In the genomic region with DNA sequence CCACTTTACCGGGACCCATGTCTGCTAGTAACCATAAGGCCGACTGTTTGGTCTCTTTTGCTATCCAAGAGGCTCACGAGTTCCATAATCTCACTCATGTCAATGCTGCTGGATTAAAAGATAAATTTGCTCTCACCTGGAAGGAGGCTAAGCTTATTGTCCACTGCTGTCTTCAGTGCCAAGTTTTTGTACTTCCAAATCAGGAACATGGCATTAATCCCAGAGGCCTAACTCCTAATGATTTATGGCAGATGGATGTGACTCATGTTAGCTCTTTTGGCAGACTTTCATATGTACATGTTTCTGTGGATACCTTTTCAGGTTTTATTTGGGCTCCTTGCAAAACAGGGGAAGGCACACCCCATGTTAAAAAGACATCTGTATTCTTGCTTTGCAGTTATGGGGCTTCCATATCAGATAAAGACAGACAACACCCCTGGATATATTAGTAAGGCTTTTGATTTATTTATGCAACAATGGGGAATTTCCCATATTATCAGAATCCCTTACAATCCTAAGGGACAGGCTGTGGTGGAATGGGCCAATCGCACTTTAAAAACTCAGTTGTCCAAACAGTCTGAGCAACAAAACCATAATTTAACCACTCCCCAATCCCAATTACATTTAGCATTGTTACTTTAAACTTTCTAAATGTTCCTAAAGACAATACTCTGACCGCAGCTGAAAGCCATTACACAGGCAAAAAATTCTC, we compare ENCODE assay signal across 9 cellular contexts.
DNase-seq lines count a peak whose midpoint lies in the region; ATAC-seq, FAIRE-seq and TF ChIP-seq lines count a peak whose summit lies in the region.
"Had no signal": no experiment of that assay in that cellular context is flagged by ENCODE, and none has a peak within 500 bp of the region (broad histone marks: within the 10 kb centered on the region; RNA-seq: fewer than 3 reads in every experiment).

No MANE protein-coding gene starts in this region.

- no peak for ATAC-seq in A549
- no peak for ATAC-seq in HG02763 (IDR thresholded peaks at IDR 0.05; ENCODE audit: unreplicated experiment)
- no peak for ATAC-seq in HepG2

- H3K4me1 ChIP-seq in A549, result peaks cover 47% of the 10 kb centered on the region
- peaks cover 9% of the 10 kb centered on the region; the same call in 1 of the 2 replicates for H3K4me1 ChIP-seq in HepG2 (ENCODE audit: insufficient read depth, low read length)
- H3K4me1 ChIP-seq in MM.1S (ENCODE audit: low read length), result no peaks in the 10 kb centered on the region

- no peaks in the 10 kb centered on the region for H3K27me3 ChIP-seq in HepG2 (ENCODE audit: control insufficient read depth in 1 of 2, insufficient read depth in 2 of 2, low read length in 2 of 2)
- no peaks in the 10 kb centered on the region for H3K27me3 ChIP-seq in MM.1S (replicated peaks; ENCODE audit: insufficient read depth, low read length)

- in situ Hi-C loops in HepG2 (cut with HindIII; ENCODE audit: extremely low pct_ligation_motif_present, low pct_unique_long_range_greater_than_20kb), result no loop called here

- H3K9ac ChIP-seq in HepG2 (ENCODE audit: insufficient read depth, low read depth, low read length) (no peak overlapping the region), MM.1S (ENCODE audit: low read length) (no peak overlapping the region)

- CTCF ChIA-PET in A549 (lab: Yijun Ruan, JAX) (interaction anchor here (0.8 to 2.2 kb wide), 3 partner anchors 15 to 174 kb away, joined by 3 to 7 read pairs (median 4); no protein-coding TSS in a partner anchor), HepG2 (lab: Yijun Ruan, JAX; ENCODE audit: low intra/inter-chr PET ratio, low total read pairs) (no interaction called here)

- no peak overlapping the region for H3K4me3 ChIP-seq in A549
- no peak overlapping the region for H3K4me3 ChIP-seq in fibroblast of the aortic adventitia (ENCODE audit: low read depth, low read length)
- H3K4me3 ChIP-seq in HepG2 (replicated peaks in 1 of 3; ENCODE audit: insufficient read depth in 1 of 3, low read depth in 2 of 3, low read length in 3 of 3), result no peak overlapping the region
- H3K4me3 ChIP-seq in MM.1S (ENCODE audit: low read length), result no peak overlapping the region

- peak overlapping the region in 1 of 2 experiments; percentile 26; a peak in 1 of 6 replicates for H3K27ac ChIP-seq in A549
- no peak overlapping the region for H3K27ac ChIP-seq in HepG2 (ENCODE audit: extremely low read length, insufficient read depth, low read length)
- no peak overlapping the region for H3K27ac ChIP-seq in MM.1S (ENCODE audit: low read length)

- TF ChIP-seq EP300 in A549 (IDR thresholded peaks at IDR 0.05) (no peak), HepG2 (IDR thresholded peaks at IDR 0.05; ENCODE audit: low read depth in 2 of 2, low read length in 2 of 2) (no peak), HepG2 (CRISPR knock-in tag; IDR thresholded peaks at IDR 0.05; ENCODE audit: borderline replicate concordance) (no peak)

- H3K4me2 ChIP-seq in A549 (peak overlapping the region; percentile 51), HepG2 (ENCODE audit: low read depth, low read length) (no peak overlapping the region), MM.1S (ENCODE audit: low read depth, low read length) (no peak overlapping the region)

- intact Hi-C loops in HepG2 (cut with micrococcal nuclease; ENCODE audit: unreplicated experiment), result no loop called here

- H4K20me1 ChIP-seq in HepG2 (ENCODE audit: insufficient read depth, low read length), result no peaks in the 10 kb centered on the region
- no peaks in the 10 kb centered on the region for H4K20me1 ChIP-seq in MM.1S (ENCODE audit: insufficient read depth, low read length)

- 18% methylated on average over 5 of the region's 5 CpGs for WGBS in A549 (ENCODE audit: missing lambda C conversion rate)
- WGBS in HepG2 (ENCODE audit: low lambda C conversion rate), result 20% methylated on average over 5 of the region's 5 CpGs

- TF ChIP-seq POLR2A in A549 (IDR thresholded peaks at IDR 0.05; ENCODE audit: low read length), result no peak
- TF ChIP-seq POLR2A in HepG2 (IDR thresholded peaks at IDR 0.05; ENCODE audit: insufficient read depth in 1 of 2, low read depth in 2 of 2, low read length in 2 of 2), result no peak

- H3K9me2 ChIP-seq in MM.1S (replicated peaks; ENCODE audit: insufficient read depth, low read length), result no peaks in the 10 kb centered on the region

- no TSS peak for BruUV-seq in HepG2 (replicated peaks; lab: Mats Ljungman, UMichigan)

- peak; percentile 13 to 69 for DNase-seq in A549 (ENCODE audit: low read depth in 1 of 2, low spot score in 1 of 2)
- DNase-seq in HS-5 (ENCODE audit: low read depth), result peak; percentile 55
- DNase-seq in RPMI7951 (ENCODE audit: low read depth), result peak; percentile 78
- DNase-seq in fibroblast of the aortic adventitia (ENCODE audit: low read depth), result peak; percentile 88
- DNase-seq in HepG2 (ENCODE audit: low spot score), result no peak
- DNase-seq in activated effector memory CD4-positive, alpha-beta T cell treated with anti-CD3 and anti-CD28 coated beads, Interleukin-2, amount 50 U/mL, for 16 hours, result no peak
- DNase-seq in MM.1S, result no peak
- DNase-seq: NCI-H526 treated with DMSO at 0.1 percent for 48 hours had no signal

- H3K79me2 ChIP-seq in HepG2 (ENCODE audit: insufficient read depth, low read length) (no peaks in the 10 kb centered on the region), MM.1S (ENCODE audit: low read length) (no peaks in the 10 kb centered on the region)

- H2AFZ ChIP-seq in HepG2 (ENCODE audit: low read length) (no peak overlapping the region), MM.1S (ENCODE audit: low read length) (no peak overlapping the region)

- H3K9me3 ChIP-seq in A549 (no peaks in the 10 kb centered on the region), HepG2 (ENCODE audit: low read length) (peaks cover 10% of the 10 kb centered on the region), MM.1S (replicated peaks; ENCODE audit: insufficient read depth, low read length) (no peaks in the 10 kb centered on the region)

- TF ChIP-seq CTCF in A549 (IDR thresholded peaks at IDR 0.05) (no peak), fibroblast of the aortic adventitia (IDR thresholded peaks at IDR 0.05; ENCODE audit: insufficient read depth, low read length) (no peak), HepG2 (CRISPR knock-in tag; IDR thresholded peaks at IDR 0.05) (no peak), MM.1S (IDR thresholded peaks at IDR 0.05; ENCODE audit: low read length) (no peak)

- TF ChIP-seq RAD21 in A549 (conservative IDR thresholded peaks at IDR 0.05 in 1 of 2, IDR thresholded peaks at IDR 0.05 in 1 of 2) (no peak), HepG2 (CRISPR knock-in tag; IDR thresholded peaks at IDR 0.05) (no peak)

- POLR2A ChIA-PET in A549 (lab: Yijun Ruan, JAX), result no interaction called here
- POLR2A ChIA-PET in HepG2 (lab: Yijun Ruan, JAX), result no interaction called here

- no peaks in the 10 kb centered on the region for H3K36me3 ChIP-seq in HepG2 (replicated peaks in 1 of 2; ENCODE audit: control insufficient read depth in 1 of 2, insufficient read depth in 2 of 2, low read length in 2 of 2)
- H3K36me3 ChIP-seq in MM.1S (replicated peaks; ENCODE audit: insufficient read depth, low read length), result no peaks in the 10 kb centered on the region

- FAIRE-seq in A549 (lab: Jason Lieb, UNC) (no peak), HepG2 (lab: Jason Lieb, UNC) (no peak)

- no peaks in the 10 kb centered on the region for H3F3A ChIP-seq in MM.1S (ENCODE audit: insufficient read depth, low read length)

TF ChIP-seq in A549, 52 proteins besides CTCF, POLR2A, EP300 and RAD21:
- TF ChIP-seq CEBPB (IDR thresholded peaks at IDR 0.05), result peak; percentile 35 to 55; a peak in 3 of 4 replicates
- TF ChIP-seq FOSL2 (IDR thresholded peaks at IDR 0.05), result peak; percentile 55
- TF ChIP-seq FOSL2 (CRISPR knock-in tag; IDR thresholded peaks at IDR 0.05), result peak; percentile 42
- peak; percentile 82 for TF ChIP-seq JUNB (IDR thresholded peaks at IDR 0.05)
- no peak for TF ChIP-seq SREBF2 (IDR thresholded peaks at IDR 0.05)
- TF ChIP-seq NR3C1 (IDR thresholded peaks at IDR 0.05), result no peak

TF ChIP-seq in HepG2, 621 proteins besides CTCF, POLR2A, EP300 and RAD21:
- TF ChIP-seq RXRB (CRISPR knock-in tag; IDR thresholded peaks at IDR 0.05; ENCODE audit: borderline replicate concordance) (no peak), NR1H2 (CRISPR knock-in tag; IDR thresholded peaks at IDR 0.05; ENCODE audit: borderline replicate concordance, low read depth) (no peak), POLR2G (IDR thresholded peaks at IDR 0.05; ENCODE audit: low read depth, low read length) (no peak), NR2F1 (CRISPR knock-in tag; IDR thresholded peaks at IDR 0.05) (no peak), CBX2 (IDR thresholded peaks at IDR 0.05; ENCODE audit: low read depth, low read length) (no peak), CBX2 (CRISPR knock-in tag; IDR thresholded peaks at IDR 0.05; ENCODE audit: low read depth) (no peak), ZNF543 (CRISPR knock-in tag; IDR thresholded peaks at IDR 0.05) (no peak), ZFYVE20 (CRISPR knock-in tag; IDR thresholded peaks at IDR 0.05; ENCODE audit: borderline replicate concordance, low read depth) (no peak), RFX5 (IDR thresholded peaks at IDR 0.05; ENCODE audit: low read depth, low read length) (no peak), LBX2 (CRISPR knock-in tag; IDR thresholded peaks at IDR 0.05; ENCODE audit: borderline replicate concordance) (no peak), SMC3 (IDR thresholded peaks at IDR 0.05; ENCODE audit: low read length) (no peak)
- TF ChIP-seq, protein P1, sequence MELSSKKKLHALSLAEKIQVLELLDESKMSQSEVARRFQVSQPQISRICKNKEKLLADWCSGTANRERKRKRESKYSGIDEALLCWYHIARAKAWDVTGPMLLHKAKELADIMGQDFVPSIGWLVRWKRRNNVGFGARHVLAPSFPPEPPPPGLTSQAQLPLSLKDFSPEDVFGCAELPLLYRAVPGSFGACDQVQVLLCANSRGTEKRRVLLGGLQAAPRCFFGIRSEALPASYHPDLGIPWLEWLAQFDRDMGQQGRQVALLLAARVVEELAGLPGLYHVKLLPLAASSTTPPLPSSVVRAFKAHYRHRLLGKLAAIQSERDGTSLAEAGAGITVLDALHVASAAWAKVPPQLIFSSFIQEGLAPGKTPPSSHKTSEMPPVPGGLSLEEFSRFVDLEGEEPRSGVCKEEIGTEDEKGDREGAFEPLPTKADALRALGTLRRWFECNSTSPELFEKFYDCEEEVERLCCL (CRISPR knock-in tag; IDR thresholded peaks at IDR 0.05; ENCODE audit: borderline replicate concordance), result no peak

Comparison
In these comparisons a context has a peak if more than half of its experiments do, and no peak if none do; other contexts are left out.
1. DNase-seq: peak in A549 (2 of 2), HS-5 (single experiment), RPMI7951 (single experiment) and fibroblast of the aortic adventitia (single experiment); none in HepG2 (single experiment), activated effector memory CD4-positive, alpha-beta T cell treated with anti-CD3 and anti-CD28 coated beads, Interleukin-2, amount 50 U/mL, for 16 hours (single experiment) and MM.1S (single experiment).
2. Of the 38 proteins assayed by ChIP-seq in both HepG2 and A549: peak only in HepG2: none; only in A549: CEBPB, FOSL2 and JUNB; in both: none; in neither: 35.